Comparison of ENCODE assay signal across 17 cellular contexts in genomic region chr9:15298362-15298761, GRCh38. TPM values are rescaled to one million over a fixed set of nuclear protein-coding genes. Genes with fewer than 3 reads are reported as not detected.
DNase-seq lines count a peak whose midpoint lies in the region; ATAC-seq, FAIRE-seq and TF ChIP-seq lines count a peak whose summit lies in the region.
"Had no signal": no experiment of that assay in that cellular context is flagged by ENCODE, and none has a peak within 500 bp of the region (broad histone marks: within the 10 kb centered on the region; RNA-seq: fewer than 3 reads in every experiment).

No MANE protein-coding gene starts in this region.

- peaks cover 12% of the 10 kb centered on the region for H3K9me3 Mint-ChIP-seq in activated CD4-positive, alpha-beta T cell treated with anti-CD3 and anti-CD28 coated beads for 36 hours (ENCODE audit: low read depth)
- H3K9me3 Mint-ChIP-seq in activated naive CD4-positive, alpha-beta T cell treated with anti-CD3 and anti-CD28 coated beads, Interleukin-2, amount 50 U/mL, for 72 hours, result peaks cover 0 to 19% of the 10 kb centered on the region in 2 donors
- H3K9me3 Mint-ChIP-seq in nephron, result peaks cover 6% of the 10 kb centered on the region

- no peak for DNase-seq in activated CD4-positive, alpha-beta T cell treated with anti-CD3 and anti-CD28 coated beads for 36 hours
- DNase-seq in activated CD4-positive, alpha-beta T cell treated with anti-CD3 and anti-CD28 coated beads for 48 hours, result no peak
- DNase-seq in DND-41 (no peak), H54 (ENCODE audit: insufficient read length, low spot score) (no peak), islet precursor cell (no peak), Karpas-422 (no peak)
- DNase-seq in activated naive CD4-positive, alpha-beta T cell treated with anti-CD3 and anti-CD28 coated beads, Interleukin-2, amount 50 U/mL, for 72 hours (ENCODE audit: low spot score in 2 of 2), result no peak
- DNase-seq: caudate nucleus, foreskin fibroblast, Kasumi-1, NCI-H1694, NCI-H345, Right ventricle myocardium superior, T1000 had no signal

- no peaks in the 10 kb centered on the region for H3K27me3 Mint-ChIP-seq in activated CD4-positive, alpha-beta T cell treated with anti-CD3 and anti-CD28 coated beads for 36 hours
- no peaks in the 10 kb centered on the region for H3K27me3 Mint-ChIP-seq in nephron (ENCODE audit: low read depth)

- TF ChIP-seq CTCF in DND-41 (IDR thresholded peaks at IDR 0.05; ENCODE audit: borderline replicate concordance, extremely low read depth, low read length, poor library complexity, severe bottlenecking) (no peak), nephron (IDR thresholded peaks at IDR 0.05; ENCODE audit: unreplicated experiment in 3 of 3) (no peak)

- H2AFZ ChIP-seq in DND-41 (ENCODE audit: low read depth, low read length), result no peak overlapping the region
- no peak overlapping the region for H2AFZ ChIP-seq in Karpas-422 (ENCODE audit: low read length)

- no peak for ATAC-seq in activated CD4-positive, alpha-beta T cell treated with anti-CD3 and anti-CD28 coated beads for 36 hours
- no peak for ATAC-seq in DND-41 (ENCODE audit: insufficient read depth, low read depth)
- no peak for ATAC-seq in activated naive CD4-positive, alpha-beta T cell treated with anti-CD3 and anti-CD28 coated beads, Interleukin-2, amount 50 U/mL, for 72 hours

- H3K79me2 ChIP-seq in DND-41 (ENCODE audit: insufficient read depth, low read length) (no peaks in the 10 kb centered on the region), Karpas-422 (ENCODE audit: low read length) (no peaks in the 10 kb centered on the region)

- CTCF ChIA-PET in activated CD4-positive, alpha-beta T cell treated with anti-CD3 and anti-CD28 coated beads for 36 hours (lab: Charles Lee), result interaction anchor here (0.6 to 0.7 kb wide), 2 partner anchors 55 to 134 kb away, joined by 3 read pairs; no protein-coding TSS in a partner anchor

- peak overlapping the region; percentile 94 for H3K27ac Mint-ChIP-seq in activated CD4-positive, alpha-beta T cell treated with anti-CD3 and anti-CD28 coated beads for 36 hours
- peak overlapping the region; percentile 94 to 99 for H3K27ac Mint-ChIP-seq in activated naive CD4-positive, alpha-beta T cell treated with anti-CD3 and anti-CD28 coated beads, Interleukin-2, amount 50 U/mL, for 72 hours
- peak overlapping the region in 2 of 3 experiments; percentile 4 to 36 for H3K27ac Mint-ChIP-seq in nephron

- peak overlapping the region; percentile 65 for H3K4me3 Mint-ChIP-seq in activated CD4-positive, alpha-beta T cell treated with anti-CD3 and anti-CD28 coated beads for 36 hours
- H3K4me3 Mint-ChIP-seq in nephron, result no peak overlapping the region

- H3K4me2 ChIP-seq in DND-41 (ENCODE audit: insufficient read depth, low read length) (no peak overlapping the region; the same call in 1 of the 2 replicates), Karpas-422 (ENCODE audit: low read depth, low read length, poor library complexity, severe bottlenecking) (no peak overlapping the region)

- peaks cover 6% of the 10 kb centered on the region; the same call in 1 of the 2 replicates for H3K36me3 ChIP-seq in DND-41 (ENCODE audit: insufficient read depth, low read length)
- H3K36me3 ChIP-seq in Karpas-422 (ENCODE audit: insufficient read depth, low read length), result no peaks in the 10 kb centered on the region
- H3K36me3 ChIP-seq: prostate gland had no signal

- H3K27ac ChIP-seq in DND-41 (ENCODE audit: low read length), result peak overlapping the region; percentile 70
- no peak overlapping the region for H3K27ac ChIP-seq in Karpas-422 (ENCODE audit: low read length)
- H3K27ac ChIP-seq: C4-2B, prostate gland had no signal

- H3K9me3 ChIP-seq in DND-41 (ENCODE audit: insufficient read depth, low read length, severe bottlenecking) (no peaks in the 10 kb centered on the region), Karpas-422 (ENCODE audit: low read length) (no peaks in the 10 kb centered on the region)
- H3K9me3 ChIP-seq: prostate gland had no signal

- H3K36me3 Mint-ChIP-seq in activated CD4-positive, alpha-beta T cell treated with anti-CD3 and anti-CD28 coated beads for 36 hours (ENCODE audit: low read depth), result peaks cover 33% of the 10 kb centered on the region
- H3K36me3 Mint-ChIP-seq in activated naive CD4-positive, alpha-beta T cell treated with anti-CD3 and anti-CD28 coated beads, Interleukin-2, amount 50 U/mL, for 72 hours, result peaks cover 21 to 42% of the 10 kb centered on the region in 2 donors
- H3K36me3 Mint-ChIP-seq in nephron (ENCODE audit: low read depth), result peaks cover 41% of the 10 kb centered on the region

- H3K27me3 ChIP-seq in DND-41 (ENCODE audit: insufficient read depth, low read length, poor library complexity), result no peaks in the 10 kb centered on the region
- H3K27me3 ChIP-seq in Karpas-422 (ENCODE audit: low read length), result no peaks in the 10 kb centered on the region

- no peak overlapping the region for H3K4me3 ChIP-seq in DND-41 (ENCODE audit: low read depth in 1 of 2, low read length in 2 of 2)
- no peak overlapping the region for H3K4me3 ChIP-seq in Karpas-422 (ENCODE audit: low read length)
- H3K4me3 ChIP-seq: prostate gland had no signal

- H4K20me1 ChIP-seq in DND-41 (ENCODE audit: insufficient read depth, low read length), result no peaks in the 10 kb centered on the region
- H4K20me1 ChIP-seq in Karpas-422 (ENCODE audit: insufficient read depth, low read depth, low read length), result no peaks in the 10 kb centered on the region

- H3K9ac ChIP-seq in DND-41 (ENCODE audit: low read depth, low read length), result no peak overlapping the region
- no peak overlapping the region for H3K9ac ChIP-seq in Karpas-422 (ENCODE audit: low read length)

- H3K4me1 ChIP-seq in DND-41 (ENCODE audit: insufficient read depth, low read length) (peaks cover 67% of the 10 kb centered on the region), Karpas-422 (ENCODE audit: low read length) (no peaks in the 10 kb centered on the region)
- H3K4me1 ChIP-seq: prostate gland had no signal

- POLR2A ChIA-PET in activated CD4-positive, alpha-beta T cell treated with anti-CD3 and anti-CD28 coated beads for 36 hours (lab: Charles Lee), result no interaction called here

- H3K9me2 ChIP-seq in Karpas-422 (replicated peaks; ENCODE audit: insufficient read depth, low read length), result no peaks in the 10 kb centered on the region

- TF ChIP-seq POLR2A in H54 (IDR thresholded peaks at IDR 0.05; ENCODE audit: low read depth, low read length), result no peak

- FAIRE-seq in H54 (lab: Jason Lieb, UNC), result no peak

- H3K4me1 Mint-ChIP-seq in activated CD4-positive, alpha-beta T cell treated with anti-CD3 and anti-CD28 coated beads for 36 hours, result peaks cover 78% of the 10 kb centered on the region
- peaks cover 27% of the 10 kb centered on the region for H3K4me1 Mint-ChIP-seq in nephron

- intact Hi-C loops in activated CD4-positive, alpha-beta T cell treated with anti-CD3 and anti-CD28 coated beads for 36 hours (cut with DNase I, micrococcal nuclease), result loop anchor here (2.0 to 10.0 kb wide), 8 partner anchors 71 to 974 kb away; partner anchors contain the start of genes CCDC171 (in 2 of the 2) and PSIP1 (in 2 of the 2)

RNA-seq across cellular contexts. Expression of gene TTC39B, which starts 8.7 kb away (rescaled TPM):
- 10 to 100 TPM; 26.4 to 34.4 TPM for total RNA-seq in activated CD4-positive, alpha-beta T cell treated with anti-CD3 and anti-CD28 coated beads for 36 hours
- total RNA-seq in activated naive CD4-positive, alpha-beta T cell treated with anti-CD3 and anti-CD28 coated beads, Interleukin-2, amount 50 U/mL, for 72 hours, result 10 to 100 TPM; 32.4 to 34.2 TPM
- 0.04 TPM in 2 replicates for total RNA-seq in Karpas-422 (2014; rRNA removed; shearing (Covaris generic); ENCODE audit: low replicate concordance)

Comparison
In these comparisons a context has a peak if more than half of its experiments do, and no peak if none do; other contexts are left out.
1. H3K27ac Mint-ChIP-seq: peak in every context shown above with its lines; median percentile 96 in activated naive CD4-positive, alpha-beta T cell treated with anti-CD3 and anti-CD28 coated beads, Interleukin-2, amount 50 U/mL, for 72 hours; 94 in activated CD4-positive, alpha-beta T cell treated with anti-CD3 and anti-CD28 coated beads for 36 hours; 20 in nephron.
2. RNA of gene TTC39B, which starts 8.7 kb away (total RNA-seq): 26.4 to 34.4 TPM in activated CD4-positive, alpha-beta T cell treated with anti-CD3 and anti-CD28 coated beads for 36 hours and 32.4 to 34.2 TPM in activated naive CD4-positive, alpha-beta T cell treated with anti-CD3 and anti-CD28 coated beads, Interleukin-2, amount 50 U/mL, for 72 hours; 0.04 TPM in Karpas-422; every median in the first group is over 10 times any median in the second.